19 cellular contexts compared by ENCODE assay signal in genomic region chrX:11352296-11352741, GRCh38. TPM values are rescaled to one million over a fixed set of nuclear protein-coding genes. Genes with fewer than 3 reads are reported as not detected.
DNase-seq lines count a peak whose midpoint lies in the region; ATAC-seq, FAIRE-seq and TF ChIP-seq lines count a peak whose summit lies in the region.
"Had no signal": no experiment of that assay in that cellular context is flagged by ENCODE, and none has a peak within 500 bp of the region (broad histone marks: within the 10 kb centered on the region; RNA-seq: fewer than 3 reads in every experiment).

No MANE protein-coding gene starts in this region.

- H3K4me1 Mint-ChIP-seq in astrocyte (ENCODE audit: low read depth, unreplicated experiment) = peaks cover 6% of the 10 kb centered on the region
- H3K4me1 Mint-ChIP-seq: activated CD4-positive, alpha-beta T cell treated with anti-CD3 and anti-CD28 coated beads, Interleukin-2, amount 10 ng/mL, durations not matched to agents 24 days and 14 days; stimulated activated naive CD8-positive, alpha-beta T cell treated with anti-CD3 and anti-CD28 coated beads, Interleukin-15, amount 100 ng/mL, for 72 hours had no signal

- DNase-seq in IMR-90 (no peak), astrocyte (ENCODE audit: low read depth) (no peak), lower lobe of right lung (no peak), suprapubic skin (ENCODE audit: low spot score in 2 of 2) (no peak), coronary artery (ENCODE audit: low spot score) (no peak), left colon (no peak)
- DNase-seq: activated CD4-positive, alpha-beta T cell treated with anti-CD3 and anti-CD28 coated beads, Interleukin-2, amount 10 ng/mL, durations not matched to agents 24 days and 14 days; caudate nucleus; DMS153; glutamatergic neuron; islet precursor cell; NK-92 treated with Interleukin-12 subunit alpha and Interleukin-12 subunit beta, amount 100 ng/mL, for 24 hours; SHP77; stimulated activated naive CD8-positive, alpha-beta T cell treated with anti-CD3 and anti-CD28 coated beads, Interleukin-15, amount 100 ng/mL, for 72 hours; T-helper 2 cell had no signal

- H2BK20ac ChIP-seq in IMR-90 (ENCODE audit: low read depth, low read length) = no peak overlapping the region

- no peak overlapping the region for H3K18ac ChIP-seq in IMR-90 (ENCODE audit: low read depth, low read length)

- no peak overlapping the region for H2AK9ac ChIP-seq in IMR-90 (replicated peaks; ENCODE audit: low read depth, low read length, poor library complexity)

- peak; percentile 63 for FAIRE-seq in astrocyte (lab: Jason Lieb, UNC)

- no peak overlapping the region for H2AK5ac ChIP-seq in IMR-90 (ENCODE audit: low read depth, low read length)

- intact Hi-C loops in IMR-90 (cut with micrococcal nuclease) (no loop called here), lower lobe of right lung (cut with DNase I) (no loop called here), left colon (cut with DNase I, micrococcal nuclease) (no loop called here)

- no peaks in the 10 kb centered on the region for H3K9me3 Mint-ChIP-seq in astrocyte (ENCODE audit: unreplicated experiment)
- H3K9me3 Mint-ChIP-seq: activated CD4-positive, alpha-beta T cell treated with anti-CD3 and anti-CD28 coated beads, Interleukin-2, amount 10 ng/mL, durations not matched to agents 24 days and 14 days; stimulated activated naive CD8-positive, alpha-beta T cell treated with anti-CD3 and anti-CD28 coated beads, Interleukin-15, amount 100 ng/mL, for 72 hours had no signal

- no peak overlapping the region for H3K23ac ChIP-seq in IMR-90 (ENCODE audit: low read depth, low read length)

- no peak overlapping the region for H3K4me2 ChIP-seq in IMR-90 (ENCODE audit: low read depth, low read length)
- H3K4me2 ChIP-seq in astrocyte (ENCODE audit: low read length) = no peak overlapping the region

- H3K4me3 ChIP-seq in IMR-90 (ENCODE audit: insufficient read depth, low read depth, low read length) = no peak overlapping the region
- H3K4me3 ChIP-seq in astrocyte (ENCODE audit: insufficient read depth, low read depth, low read length) = no peak overlapping the region
- no peak overlapping the region for H3K4me3 ChIP-seq in lower lobe of right lung
- H3K4me3 ChIP-seq in suprapubic skin = no peak overlapping the region
- H3K4me3 ChIP-seq in coronary artery = no peak overlapping the region

- H2BK15ac ChIP-seq in IMR-90 (ENCODE audit: low read depth, low read length) = peak overlapping the region; percentile 48; the same call in 1 of the 3 replicates

- H3K36me3 ChIP-seq in IMR-90 (ENCODE audit: control insufficient read depth, insufficient read depth, low read length) (no peaks in the 10 kb centered on the region), astrocyte (ENCODE audit: insufficient read depth, low read length) (no peaks in the 10 kb centered on the region), lower lobe of right lung (no peaks in the 10 kb centered on the region), suprapubic skin (no peaks in the 10 kb centered on the region)

- H3K9ac ChIP-seq in IMR-90 (ENCODE audit: low read depth, low read length) = no peak overlapping the region
- H3K9ac ChIP-seq in astrocyte (ENCODE audit: low read length) = no peak overlapping the region

- no peak for TF ChIP-seq POLR2A in IMR-90 (IDR thresholded peaks at IDR 0.05; ENCODE audit: low read depth, low read length)
- no peak for TF ChIP-seq POLR2A in suprapubic skin (IDR thresholded peaks at IDR 0.05)

- H3K4me3 Mint-ChIP-seq in astrocyte (ENCODE audit: unreplicated experiment) = no peak overlapping the region
- H3K4me3 Mint-ChIP-seq: activated CD4-positive, alpha-beta T cell treated with anti-CD3 and anti-CD28 coated beads, Interleukin-2, amount 10 ng/mL, durations not matched to agents 24 days and 14 days; activated naive CD8-positive, alpha-beta T cell; stimulated activated naive CD8-positive, alpha-beta T cell treated with anti-CD3 and anti-CD28 coated beads, Interleukin-15, amount 100 ng/mL, for 72 hours had no signal

- H3K4me1 ChIP-seq in IMR-90 (ENCODE audit: control insufficient read depth, insufficient read depth, low read length) = peaks cover 3% of the 10 kb centered on the region; the same call in 1 of the 2 replicates
- H3K4me1 ChIP-seq in astrocyte (ENCODE audit: insufficient read depth, low read length) = no peaks in the 10 kb centered on the region
- peaks cover 11% of the 10 kb centered on the region for H3K4me1 ChIP-seq in lower lobe of right lung
- H3K4me1 ChIP-seq in suprapubic skin = no peaks in the 10 kb centered on the region

- H2BK5ac ChIP-seq in IMR-90 (ENCODE audit: low read depth, low read length, poor library complexity, severe bottlenecking) = no peak overlapping the region

- no peaks in the 10 kb centered on the region for H3K36me3 Mint-ChIP-seq in astrocyte (ENCODE audit: low read depth, unreplicated experiment)
- H3K36me3 Mint-ChIP-seq: activated naive CD8-positive, alpha-beta T cell had no signal

- H4K91ac ChIP-seq in IMR-90 (ENCODE audit: insufficient read depth, low read depth, low read length) = no peak overlapping the region

- no peak for ATAC-seq in IMR-90 (ENCODE audit: low read depth)
- ATAC-seq in lower lobe of right lung = no peak
- no peak for ATAC-seq in GM19467 (IDR thresholded peaks at IDR 0.05; ENCODE audit: unreplicated experiment)
- no peak for ATAC-seq in left colon
- ATAC-seq: stimulated activated naive CD8-positive, alpha-beta T cell treated with anti-CD3 and anti-CD28 coated beads, Interleukin-15, amount 100 ng/mL, for 72 hours had no signal

- no CpG with 5 or more reads among the region's 1 CpG for WGBS in IMR-90 (ENCODE audit: extremely low coverage in 2 of 2, insufficient read length in 1 of 2), 2 experiments
- WGBS in suprapubic skin = 76% methylated on average over 1 of the region's 1 CpG

- H3K79me2 ChIP-seq in astrocyte (ENCODE audit: insufficient read depth, low read length) = no peaks in the 10 kb centered on the region

- no peak for TF ChIP-seq EP300 in suprapubic skin (IDR thresholded peaks at IDR 0.05)

- dilution Hi-C loops in IMR-90 (cut with HindIII; ENCODE audit: low sequenced_read_pairs, unreplicated experiment) = no loop called here

- H4K20me1 ChIP-seq in IMR-90 (ENCODE audit: insufficient read depth, low read length) = no peaks in the 10 kb centered on the region
- no peaks in the 10 kb centered on the region for H4K20me1 ChIP-seq in astrocyte (ENCODE audit: insufficient read depth, low read length)

- no TSS peak for BruUV-seq in IMR-90 (replicated peaks; lab: Mats Ljungman, UMichigan)

- H4K8ac ChIP-seq in IMR-90 (ENCODE audit: low read depth in 2 of 2, low read length in 2 of 2) = no peak overlapping the region

- H3K27me3 ChIP-seq in IMR-90 (ENCODE audit: control insufficient read depth, insufficient read depth, low read length) = no peaks in the 10 kb centered on the region
- no peaks in the 10 kb centered on the region for H3K27me3 ChIP-seq in astrocyte (ENCODE audit: insufficient read depth, low read length)
- no peaks in the 10 kb centered on the region for H3K27me3 ChIP-seq in lower lobe of right lung (ENCODE audit: low read depth)
- no peaks in the 10 kb centered on the region for H3K27me3 ChIP-seq in suprapubic skin

- H3K27ac ChIP-seq in IMR-90 (ENCODE audit: insufficient read depth, low read length) (no peak overlapping the region), astrocyte (ENCODE audit: low read depth, low read length) (no peak overlapping the region), lower lobe of right lung (peak overlapping the region; percentile 77), suprapubic skin (peak overlapping the region; percentile 67), coronary artery (peak overlapping the region in 1 of 2 donors; percentile 77)

- H3K9me3 ChIP-seq in IMR-90 (ENCODE audit: control insufficient read depth, insufficient read depth, low read length) (no peaks in the 10 kb centered on the region; the same call in 1 of the 2 replicates), astrocyte (ENCODE audit: insufficient read depth, low read depth, low read length) (no peaks in the 10 kb centered on the region), lower lobe of right lung (no peaks in the 10 kb centered on the region), suprapubic skin (no peaks in the 10 kb centered on the region)

- H2BK120ac ChIP-seq in IMR-90 (ENCODE audit: low read depth, low read length) = no peak overlapping the region

- no peak overlapping the region for H3K56ac ChIP-seq in IMR-90 (ENCODE audit: extremely low read depth, insufficient read depth, low read length)

- no peak overlapping the region for H4K5ac ChIP-seq in IMR-90 (ENCODE audit: low read depth, low read length)

- CTCF ChIA-PET in IMR-90 (lab: Yijun Ruan, JAX) = no interaction called here

- H3K79me1 ChIP-seq in IMR-90 (ENCODE audit: low read depth in 1 of 2, low read length in 2 of 2) = no peaks in the 10 kb centered on the region

- no peak for TF ChIP-seq RAD21 in IMR-90 (IDR thresholded peaks at IDR 0.05; ENCODE audit: low read length)

- H3K14ac ChIP-seq in IMR-90 (replicated peaks; ENCODE audit: low read depth, low read length) = no peak overlapping the region

- H3K27ac Mint-ChIP-seq in astrocyte (ENCODE audit: unreplicated experiment) = no peak overlapping the region
- H3K27ac Mint-ChIP-seq: activated CD4-positive, alpha-beta T cell treated with anti-CD3 and anti-CD28 coated beads, Interleukin-2, amount 10 ng/mL, durations not matched to agents 24 days and 14 days; activated naive CD8-positive, alpha-beta T cell; stimulated activated naive CD8-positive, alpha-beta T cell treated with anti-CD3 and anti-CD28 coated beads, Interleukin-15, amount 100 ng/mL, for 72 hours had no signal

- H2AFZ ChIP-seq in IMR-90 (replicated peaks; ENCODE audit: low read length, poor library complexity) = no peak overlapping the region
- H2AFZ ChIP-seq in astrocyte (ENCODE audit: low read depth, low read length) = no peak overlapping the region

- TF ChIP-seq CTCF in IMR-90 (conservative IDR thresholded peaks at IDR 0.05; ENCODE audit: low read depth, low read length) = no peak
- no peak for TF ChIP-seq CTCF in astrocyte (IDR thresholded peaks at IDR 0.05; ENCODE audit: insufficient read depth, low read depth, low read length)
- TF ChIP-seq CTCF in lower lobe of right lung (IDR thresholded peaks at IDR 0.05) = no peak
- no peak for TF ChIP-seq CTCF in suprapubic skin (IDR thresholded peaks at IDR 0.05)
- no peak for TF ChIP-seq CTCF in coronary artery (IDR thresholded peaks at IDR 0.05)

- peak overlapping the region; percentile 22; the same call in 1 of the 2 replicates for H3K4ac ChIP-seq in IMR-90 (ENCODE audit: low read depth, low read length)

- peaks cover 4% of the 10 kb centered on the region for H3K9me1 ChIP-seq in IMR-90 (ENCODE audit: insufficient read depth, low read length)

- in situ Hi-C loops in IMR-90 (cut with MboI; ENCODE audit: low sequenced_read_pairs) = no loop called here

- POLR2A ChIA-PET in IMR-90 (lab: Charles Lee; ENCODE audit: unreplicated experiment) = no interaction called here

- H3K27me3 Mint-ChIP-seq in astrocyte (ENCODE audit: low read depth, unreplicated experiment) = no peaks in the 10 kb centered on the region
- H3K27me3 Mint-ChIP-seq: activated CD4-positive, alpha-beta T cell treated with anti-CD3 and anti-CD28 coated beads, Interleukin-2, amount 10 ng/mL, durations not matched to agents 24 days and 14 days; activated naive CD8-positive, alpha-beta T cell; stimulated activated naive CD8-positive, alpha-beta T cell treated with anti-CD3 and anti-CD28 coated beads, Interleukin-15, amount 100 ng/mL, for 72 hours had no signal

RNA-seq across cellular contexts. Expression of gene AMELX, which starts 59.1 kb away (rescaled TPM):
- not detected in 2 replicates for total RNA-seq in IMR-90 (2012; rRNA removed)
- not detected in 2 replicates for polyA plus RNA-seq in IMR-90 (2012; rRNA removed)
- not detected in 2 replicates for polyA plus RNA-seq in IMR-90 (2012; cell fraction: cytosol; rRNA removed)
- polyA plus RNA-seq in IMR-90 (2012; cell fraction: nucleus; rRNA removed; ENCODE audit: low replicate concordance) = not detected in 2 replicates
- total RNA-seq in astrocyte = not detected in 2 replicates
- total RNA-seq in lower lobe of right lung = not detected
- not detected for total RNA-seq in suprapubic skin
- not detected for total RNA-seq in left colon
- total RNA-seq: activated CD4-positive, alpha-beta T cell treated with anti-CD3 and anti-CD28 coated beads, Interleukin-2, amount 10 ng/mL, durations not matched to agents 24 days and 14 days; osteocyte had no signal
- polyA plus RNA-seq: BJ had no signal

Comparison
In these comparisons a context has a peak if more than half of its experiments do, and no peak if none do; other contexts are left out.
1. H3K27ac ChIP-seq: peak in lower lobe of right lung (single experiment) and suprapubic skin (single experiment); none in IMR-90 (single experiment) and astrocyte (single experiment).